ENCODE assay signal across 27 cellular contexts in genomic region chr4:35771571-35771970, GRCh38.
"Had no signal": no experiment of that assay in that cellular context is flagged by ENCODE, and none has a peak within 500 bp of the region (broad histone marks: within the 10 kb centered on the region; RNA-seq: fewer than 3 reads in every experiment).

No MANE protein-coding gene starts in this region.

- H3K9me3 ChIP-seq: Peyer's patch, SJSA1 had no signal

- ATAC-seq: activated naive CD4-positive, alpha-beta T cell treated with anti-CD3 and anti-CD28 coated beads, Interleukin-2, amount 50 U/mL, for 72 hours; activated T-cell treated with anti-CD3 and anti-CD28 coated beads, Interleukin-2, amount 50 U/mL, for 4 hours; K562; T-helper 17 cell had no signal

- H3K27ac ChIP-seq: Peyer's patch, RWPE1, SJSA1 had no signal

- H3K36me3 ChIP-seq: Peyer's patch, SJSA1 had no signal

- H3K4me3 ChIP-seq: K562, Peyer's patch, SJSA1 had no signal

- DNase-seq: activated B cell treated with CpG ODN at 0.5 μM for 24 hours; activated CD4-positive, alpha-beta T cell treated with anti-CD3 and anti-CD28 coated beads for 1 hour; activated CD4-positive, alpha-beta T cell treated with anti-CD3 and anti-CD28 coated beads, Interleukin-2, amount 10 ng/mL, durations not matched to agents 24 days and 14 days; activated CD4-positive, alpha-beta T cell treated with anti-CD3 and anti-CD28 coated beads, Interleukin-2, amount 50 U/mL, for 48 hours; activated effector memory CD4-positive, alpha-beta T cell treated with anti-CD3 and anti-CD28 coated beads, Interleukin-2, amount 50 U/mL, for 16 hours; activated naive CD4-positive, alpha-beta T cell treated with Interleukin-2 at 50 U/mL for 16 hours; activated T-cell treated with anti-CD3 and anti-CD28 coated beads, Interleukin-2, amount 50 U/mL, for 4 hours; amygdala; caudate nucleus; Karpas-422; NCI-H1048; NCI-H1930; NCI-H2171; NCI-H2227 treated with DMSO at 0.1 percent for 48 hours; NCI-H526; NCI-H774; NK-92 treated with Interleukin-12 subunit alpha and Interleukin-12 subunit beta, amount 100 ng/mL, for 24 hours; OCI-M1; Peyer's patch; SHP77; T-helper 17 cell had no signal

- FAIRE-seq: astrocyte, K562, TTC549 had no signal

- H3K4me1 ChIP-seq: Peyer's patch, SJSA1 had no signal

- H3K27me3 ChIP-seq: Peyer's patch, SJSA1 had no signal
